Comparison of ENCODE assay signal across 8 cellular contexts in genomic region chr17:17680477-17681186, GRCh38. TPM values are rescaled to one million over a fixed set of nuclear protein-coding genes. Genes with fewer than 3 reads are reported as not detected.
DNase-seq lines count a peak whose midpoint lies in the region; ATAC-seq, FAIRE-seq and TF ChIP-seq lines count a peak whose summit lies in the region.

No MANE protein-coding gene starts in this region.

- no peak for TF ChIP-seq EP300 in esophagus muscularis mucosa (IDR thresholded peaks at IDR 0.05)

- TF ChIP-seq CTCF in GM12865 (IDR thresholded peaks at IDR 0.05; ENCODE audit: insufficient read depth, low read depth, low read length, missing control alignments) (no peak), RWPE2 (IDR thresholded peaks at IDR 0.05; ENCODE audit: poor library complexity, severe bottlenecking) (no peak), esophagus muscularis mucosa (IDR thresholded peaks at IDR 0.05) (no peak)

- H3K27ac ChIP-seq in RWPE2 (ENCODE audit: poor library complexity, severe bottlenecking) (peak overlapping the region; percentile 98), esophagus muscularis mucosa (replicated peaks in 1 of 4) (peak overlapping the region; percentile 96 to 99 (median 98))

- no peak for FAIRE-seq in GM12891 (lab: Jason Lieb, UNC)

- ATAC-seq in RWPE2 (ENCODE audit: low read depth) (no peak), GM18870 (IDR thresholded peaks at IDR 0.05; ENCODE audit: unreplicated experiment) (no peak), GM19328 (IDR thresholded peaks at IDR 0.05; ENCODE audit: unreplicated experiment) (no peak)

- H3K36me3 ChIP-seq in RWPE2 (ENCODE audit: low read depth) (peaks cover 9% of the 10 kb centered on the region), esophagus muscularis mucosa (no peaks in the 10 kb centered on the region)

- intact Hi-C loops in esophagus muscularis mucosa (cut with DNase I), result loop anchor here (5.0 kb wide), 3 partner anchors 102 to 352 kb away; no protein-coding TSS in a partner anchor

- no peak for DNase-seq in GM12865 (ENCODE audit: low read depth)
- DNase-seq in RWPE2 (ENCODE audit: low spot score), result no peak
- no peak for DNase-seq in esophagus muscularis mucosa (ENCODE audit: extremely low spot score)
- peak; percentile 63 for DNase-seq in retina
- no peak for DNase-seq in ureter (ENCODE audit: low spot score)
- DNase-seq in GM12891 (ENCODE audit: insufficient read length, low spot score), result no peak

- H3K4me1 ChIP-seq in RWPE2 (ENCODE audit: insufficient read depth, poor library complexity, severe bottlenecking), result peaks cover 35% of the 10 kb centered on the region
- H3K4me1 ChIP-seq in esophagus muscularis mucosa, result peaks cover 22 to 42% (median 31%) of the 10 kb centered on the region in 4 donors

- no peak for TF ChIP-seq POLR2A in esophagus muscularis mucosa (IDR thresholded peaks at IDR 0.05; ENCODE audit: low read depth)
- no peak for TF ChIP-seq POLR2A in GM12891 (IDR thresholded peaks at IDR 0.05; ENCODE audit: low read depth, low read length)

- 44% methylated on average over 12 of the region's 12 CpGs for whole genome bisulfite sequencing in esophagus muscularis mucosa

- H3K4me3 ChIP-seq in GM12865 (ENCODE audit: low read depth, low read length), result peak overlapping the region; percentile 20
- peak overlapping the region; percentile 99 for H3K4me3 ChIP-seq in RWPE2 (ENCODE audit: severe bottlenecking)
- H3K4me3 ChIP-seq in esophagus muscularis mucosa, result peak overlapping the region; percentile 71 to 86 (median 84)

- no peaks in the 10 kb centered on the region for H3K27me3 ChIP-seq in RWPE2 (ENCODE audit: insufficient read depth, poor library complexity, severe bottlenecking)
- no peaks in the 10 kb centered on the region for H3K27me3 ChIP-seq in esophagus muscularis mucosa

- H3K9me3 ChIP-seq in RWPE2 (ENCODE audit: severe bottlenecking), result no peaks in the 10 kb centered on the region
- no peaks in the 10 kb centered on the region for H3K9me3 ChIP-seq in esophagus muscularis mucosa

TF ChIP-seq in GM12891, 5 proteins besides CTCF, POLR2A, EP300 and RAD21:
- TF ChIP-seq PAX5 (IDR thresholded peaks at IDR 0.05; ENCODE audit: insufficient read depth, low read length, severe bottlenecking) (no peak), SPI1 (IDR thresholded peaks at IDR 0.05; ENCODE audit: low read depth, low read length) (no peak), TAF1 (IDR thresholded peaks at IDR 0.05; ENCODE audit: low read depth, low read length) (no peak), POLR2AphosphoS5 (IDR thresholded peaks at IDR 0.05; ENCODE audit: low read depth, low read length) (no peak), POU2F2 (IDR thresholded peaks at IDR 0.05; ENCODE audit: low read depth, low read length) (no peak)

RNA-seq across cellular contexts. Expression of gene RAI1, which starts 0.6 kb away (rescaled TPM):
- total RNA-seq in esophagus muscularis mucosa (10 to 100 TPM; 18.7 to 41.3 (median 28.3) TPM), ureter (117 TPM)
- 7.1 TPM for polyA plus RNA-seq in GM12891 (2012; ENCODE audit: low read depth, missing spikeins)

Comparison
In these comparisons a context has a peak if more than half of its experiments do, and no peak if none do; other contexts are left out.
1. H3K4me3 ChIP-seq: peak in every context shown above with its lines; median percentile 99 in RWPE2; 84 in esophagus muscularis mucosa; 20 in GM12865.